In genomic region chr21:25790122-25790951, GRCh38 we compare ENCODE assay signal across 8 cellular contexts. TPM values are rescaled to one million over a fixed set of nuclear protein-coding genes. Genes with fewer than 3 reads are reported as not detected.
DNase-seq lines count a peak whose midpoint lies in the region; ATAC-seq, FAIRE-seq and TF ChIP-seq lines count a peak whose summit lies in the region.

No MANE protein-coding gene starts in this region.

- H2AFZ ChIP-seq in OCI-LY1 (ENCODE audit: low read length): peak overlapping the region; percentile 83

- peak overlapping the region; percentile 81 for H3K4me3 Mint-ChIP-seq in CD4-positive, alpha-beta T cell

- no peaks in the 10 kb centered on the region for H4K20me1 ChIP-seq in OCI-LY1 (ENCODE audit: insufficient read depth, low read length)

- H3K27me3 ChIP-seq in CD4-positive, alpha-beta T cell (ENCODE audit: control insufficient read depth, insufficient read depth, low read length): peaks cover 14% of the 10 kb centered on the region
- H3K27me3 ChIP-seq in OCI-LY1 (ENCODE audit: insufficient read depth, low read length): no peaks in the 10 kb centered on the region
- H3K27me3 ChIP-seq in brain microvascular endothelial cell (replicated peaks): no peaks in the 10 kb centered on the region
- peaks cover 0 to 26% (median 0%) of the 10 kb centered on the region in 7 donors for H3K27me3 ChIP-seq in spleen (replicated peaks in 1 of 7)

- peak; percentile 42 for TF ChIP-seq CTCF in CD4-positive, alpha-beta T cell (IDR thresholded peaks at IDR 0.05)
- TF ChIP-seq CTCF in OCI-LY1 (IDR thresholded peaks at IDR 0.05; ENCODE audit: low read length) (peak; percentile 47; the same call in 1 of the 2 replicates), brain microvascular endothelial cell (IDR thresholded peaks at IDR 0.05; ENCODE audit: low read depth, low read length, missing control alignments) (peak; percentile 57), spleen (IDR thresholded peaks at IDR 0.05 in 8 of 11, conservative IDR thresholded peaks at IDR 0.05 in 3 of 11) (peak in 3 of 11 experiments; percentile 14 to 20 (median 15))

- no peak overlapping the region for H3K27ac Mint-ChIP-seq in CD4-positive, alpha-beta T cell

- FAIRE-seq in islet of Langerhans (lab: Jason Lieb, UNC): peak; percentile 55

- POLR2A ChIA-PET in CD4-positive, alpha-beta T cell (lab: Charles Lee): interaction anchor here (0.6 to 0.9 kb wide), 2 partner anchors 47 to 72 kb away, joined by 3 read pairs; no protein-coding TSS in a partner anchor

- H3K9me2 ChIP-seq in OCI-LY1 (ENCODE audit: low read depth, low read length): no peaks in the 10 kb centered on the region

- H3K36me3 ChIP-seq in OCI-LY1 (ENCODE audit: insufficient read depth, low read length) (no peaks in the 10 kb centered on the region), brain microvascular endothelial cell (replicated peaks) (no peaks in the 10 kb centered on the region), spleen (no peaks in the 10 kb centered on the region)

- CTCF ChIA-PET in CD4-positive, alpha-beta T cell (lab: Charles Lee): interaction anchor here (2.4 kb wide), 1 partner anchor 11 kb away, joined by 11 read pairs; no protein-coding TSS in a partner anchor

- H3K4me1 ChIP-seq in OCI-LY1 (ENCODE audit: insufficient read depth, low read length, severe bottlenecking) (peaks cover 10% of the 10 kb centered on the region), spleen (peaks cover 0 to 9% (median 8%) of the 10 kb centered on the region in 6 donors)

- peak overlapping the region; percentile 61 for H3K4me2 ChIP-seq in OCI-LY1 (ENCODE audit: low read length)

- H3K27ac ChIP-seq in CD4-positive, alpha-beta T cell (ENCODE audit: low read depth, low read length): no peak overlapping the region
- H3K27ac ChIP-seq in OCI-LY1 (ENCODE audit: low read depth, low read length, poor library complexity, severe bottlenecking) (peak overlapping the region; percentile 18), brain microvascular endothelial cell (no peak overlapping the region), spleen (peak overlapping the region in 5 of 8 donors; percentile 3 to 53 (median 13))

- 13 to 17% (median 14%) methylated on average over 7 of the region's 7 CpGs for WGBS in spleen, 5 donors

- in situ Hi-C loops in brain microvascular endothelial cell (cut with HindIII; ENCODE audit: low pct_ligation_motif_present, low sequenced_read_pairs): no loop called here

- no peak for DNase-seq in CD4-positive, alpha-beta T cell
- DNase-seq in brain microvascular endothelial cell: peak; percentile 18
- no peak for DNase-seq in spleen
- no peak for DNase-seq in effector CD4-positive, alpha-beta T cell

- intact Hi-C loops in CD4-positive, alpha-beta T cell (cut with DNase I, micrococcal nuclease): no loop called here
- intact Hi-C loops in spleen (cut with DNase I; ENCODE audit: low total_unique reads): no loop called here

- H3K36me3 Mint-ChIP-seq in CD4-positive, alpha-beta T cell (ENCODE audit: low read depth): no peaks in the 10 kb centered on the region

- H3K4me3 ChIP-seq in OCI-LY1 (ENCODE audit: low read depth, low read length, poor library complexity, severe bottlenecking) (peak overlapping the region; percentile 37), brain microvascular endothelial cell (ENCODE audit: low read depth, low read length) (peak overlapping the region; percentile 38), spleen (peak overlapping the region in 7 of 8 donors; percentile 15 to 64 (median 26))

- H3K9ac ChIP-seq in OCI-LY1 (ENCODE audit: low read length): peak overlapping the region; percentile 26; the same call in 1 of the 2 replicates

- no peak for TF ChIP-seq POLR2A in spleen (IDR thresholded peaks at IDR 0.05)

- H3K79me2 ChIP-seq in OCI-LY1 (ENCODE audit: insufficient read depth, low read length): no peaks in the 10 kb centered on the region

- peak; percentile 51 for ATAC-seq in CD4-positive, alpha-beta T cell (ENCODE audit: poor library complexity)
- ATAC-seq in GM18867 (IDR thresholded peaks at IDR 0.05; ENCODE audit: unreplicated experiment) (peak; percentile 59), HG03460 (IDR thresholded peaks at IDR 0.05; ENCODE audit: unreplicated experiment) (peak; percentile 67)

- H3K27me3 Mint-ChIP-seq in CD4-positive, alpha-beta T cell: peaks cover 15% of the 10 kb centered on the region

- no peaks in the 10 kb centered on the region for H3F3A ChIP-seq in OCI-LY1 (ENCODE audit: insufficient read depth, low read length)

- H3K9me3 ChIP-seq in CD4-positive, alpha-beta T cell (ENCODE audit: control insufficient read depth, low read length): no peaks in the 10 kb centered on the region
- no peaks in the 10 kb centered on the region for H3K9me3 ChIP-seq in OCI-LY1 (ENCODE audit: low read length)
- no peaks in the 10 kb centered on the region for H3K9me3 ChIP-seq in spleen

- H3K9me3 Mint-ChIP-seq in CD4-positive, alpha-beta T cell: no peaks in the 10 kb centered on the region

- H3K4me1 Mint-ChIP-seq in CD4-positive, alpha-beta T cell (ENCODE audit: low read depth): peaks cover 16% of the 10 kb centered on the region

RNA-seq across cellular contexts. Expression of gene GABPA, which starts 55.6 kb away (rescaled TPM):
- total RNA-seq in CD4-positive, alpha-beta T cell: 10 to 100 TPM; 23.5 to 23.6 TPM
- total RNA-seq in spleen: 10 to 100 TPM; 31.7 to 42.0 (median 33.2) TPM
- 10 to 100 TPM; 11.7 to 15.6 (median 14.5) TPM for polyA plus RNA-seq in spleen

RNA-seq across cellular contexts. Expression of gene ATP5PF, which starts 55.6 kb away (rescaled TPM):
- total RNA-seq in CD4-positive, alpha-beta T cell: 10 to 100 TPM; 26.7 to 30.3 TPM
- total RNA-seq in spleen: 10 to 100 TPM; 53.1 to 89.2 (median 61.4) TPM
- polyA plus RNA-seq in spleen: 100 to 1,000 TPM; 160 to 252 (median 252) TPM

Comparison
In these comparisons a context has a peak if more than half of its experiments do, and no peak if none do; other contexts are left out.
1. H3K27ac ChIP-seq: peak in OCI-LY1 (single experiment) and spleen (5 of 8); none in CD4-positive, alpha-beta T cell (single experiment) and brain microvascular endothelial cell (single experiment).
2. Peak in every context shown above with its lines, with median percentiles within 50 percentile points of each other: ATAC-seq and H3K4me3 ChIP-seq.